In genomic region chr2:238286551-238286950, GRCh38 we compare ENCODE assay signal across 8 cellular contexts. TPM values are rescaled to one million over a fixed set of nuclear protein-coding genes. Genes with fewer than 3 reads are reported as not detected.
A peak's percentile ranks its signal among the peaks of the same experiment; 100 is the strongest.
DNase-seq lines count a peak whose midpoint lies in the region; ATAC-seq and TF ChIP-seq lines count a peak whose summit lies in the region.

No MANE protein-coding gene starts in this region.

- CTCF ChIA-PET in AG04450 (lab: Charles Lee): interaction anchor here (1.0 to 2.4 kb wide), 2 partner anchors 23 to 76 kb away, joined by 4 to 11 read pairs; no protein-coding TSS in a partner anchor
- CTCF ChIA-PET in HEK293 (lab: Yijun Ruan, JAX): interaction anchor here (3.2 kb wide), 1 partner anchor 23 kb away, joined by 11 read pairs; no protein-coding TSS in a partner anchor

- H3K9me3 ChIP-seq in AG04450 (ENCODE audit: control insufficient read depth, insufficient read depth, low read length) (no peaks in the 10 kb centered on the region), HEK293 (ENCODE audit: control insufficient read depth, insufficient read depth, low read depth, low read length) (no peaks in the 10 kb centered on the region), hepatocyte (ENCODE audit: low read depth) (no peaks in the 10 kb centered on the region), spleen (no peaks in the 10 kb centered on the region)

- H3K4me3 ChIP-seq in AG04450 (ENCODE audit: low read depth, low read length): peak overlapping the region; percentile 83
- H3K4me3 ChIP-seq in HEK293 (ENCODE audit: low read depth, low read length): no peak overlapping the region
- H3K4me3 ChIP-seq in hepatocyte: no peak overlapping the region
- no peak overlapping the region for H3K4me3 ChIP-seq in spleen

- H3K4me1 ChIP-seq in HEK293 (ENCODE audit: control insufficient read depth, insufficient read depth, low read length) (peaks cover 16% of the 10 kb centered on the region), hepatocyte (ENCODE audit: insufficient read depth) (peaks cover 48% of the 10 kb centered on the region), spleen (peaks cover 21 to 83% (median 52%) of the 10 kb centered on the region in 6 donors)

- no peak overlapping the region for H2AFZ ChIP-seq in hepatocyte

- H3K36me3 ChIP-seq in HEK293 (ENCODE audit: control insufficient read depth in 2 of 2, insufficient read depth in 1 of 2, low read length in 2 of 2): no peaks in the 10 kb centered on the region
- H3K36me3 ChIP-seq in hepatocyte (replicated peaks; ENCODE audit: insufficient read depth, low read depth): no peaks in the 10 kb centered on the region
- H3K36me3 ChIP-seq in spleen: no peaks in the 10 kb centered on the region

- H3K27ac ChIP-seq in AG04450 (ENCODE audit: low read depth, low read length) (peak overlapping the region; percentile 93), HEK293 (ENCODE audit: extremely low read depth, low read depth, low read length) (peak overlapping the region; percentile 32), hepatocyte (peak overlapping the region; percentile 96), spleen (peak overlapping the region in 5 of 8 donors; percentile 36 to 94 (median 92))

- no peaks in the 10 kb centered on the region for H4K20me1 ChIP-seq in hepatocyte (ENCODE audit: insufficient read depth, poor library complexity, severe bottlenecking)

- no peaks in the 10 kb centered on the region for H3K36me3 Mint-ChIP-seq in activated naive CD8-positive, alpha-beta T cell treated with anti-CD3 and anti-CD28 coated beads, Interleukin-2, amount 50 U/mL, for 24 hours (ENCODE audit: low read depth)

- 58% methylated on average over 7 of the region's 7 CpGs for WGBS in hepatocyte (ENCODE audit: low lambda C conversion rate, missing lambda C conversion rate)
- 62 to 84% (median 74%) methylated on average over 7 of the region's 7 CpGs for WGBS in spleen, 5 donors

- peak; percentile 62 for DNase-seq in AG04450 (ENCODE audit: low read depth, low spot score)
- DNase-seq in activated naive CD8-positive, alpha-beta T cell treated with anti-CD3 and anti-CD28 coated beads, Interleukin-2, amount 50 U/mL, for 24 hours: no peak
- peak; percentile 60 for DNase-seq in hepatocyte (ENCODE audit: low spot score)
- DNase-seq in spleen: peak; percentile 51
- no peak for DNase-seq in NCI-H226
- DNase-seq in stimulated activated CD4-positive, alpha-beta T cell treated with anti-CD3 and anti-CD28 coated beads, Interleukin-2, amount 100 ng/mL, for 48 hours: no peak

- peak overlapping the region; percentile 82 for H3K4me3 Mint-ChIP-seq in activated naive CD8-positive, alpha-beta T cell treated with anti-CD3 and anti-CD28 coated beads, Interleukin-2, amount 50 U/mL, for 24 hours

- H3K4me2 ChIP-seq in hepatocyte: peak overlapping the region; percentile 89

- TF ChIP-seq CTCF in AG04450 (IDR thresholded peaks at IDR 0.05; ENCODE audit: low read depth, low read length) (no peak), HEK293 (tag by site-specific recombination; IDR thresholded peaks at IDR 0.05) (no peak), hepatocyte (IDR thresholded peaks at IDR 0.05; ENCODE audit: poor library complexity) (no peak), spleen (IDR thresholded peaks at IDR 0.05 in 8 of 11, conservative IDR thresholded peaks at IDR 0.05 in 3 of 11) (no peak)

- H3K27ac Mint-ChIP-seq in activated naive CD8-positive, alpha-beta T cell treated with anti-CD3 and anti-CD28 coated beads, Interleukin-2, amount 50 U/mL, for 24 hours: peak overlapping the region; percentile 82

- H3K4me1 Mint-ChIP-seq in activated naive CD8-positive, alpha-beta T cell treated with anti-CD3 and anti-CD28 coated beads, Interleukin-2, amount 50 U/mL, for 24 hours: peaks cover 47% of the 10 kb centered on the region

- no peaks in the 10 kb centered on the region for H3K9me2 ChIP-seq in hepatocyte (replicated peaks; ENCODE audit: insufficient read depth)

- POLR2A ChIA-PET in AG04450 (lab: Yijun Ruan, JAX): no interaction called here
- POLR2A ChIA-PET in HEK293 (lab: Yijun Ruan, JAX): no interaction called here

- H3K27me3 Mint-ChIP-seq in activated naive CD8-positive, alpha-beta T cell treated with anti-CD3 and anti-CD28 coated beads, Interleukin-2, amount 50 U/mL, for 24 hours: no peaks in the 10 kb centered on the region

- peaks cover 57% of the 10 kb centered on the region for H3K79me2 ChIP-seq in hepatocyte

- TF ChIP-seq POLR2A in spleen (IDR thresholded peaks at IDR 0.05): no peak

- no peaks in the 10 kb centered on the region for H3K27me3 ChIP-seq in AG04450 (ENCODE audit: control insufficient read depth, insufficient read depth, low read length)
- no peaks in the 10 kb centered on the region for H3K27me3 ChIP-seq in hepatocyte
- H3K27me3 ChIP-seq in spleen (replicated peaks in 1 of 7): no peaks in the 10 kb centered on the region

- ATAC-seq in activated naive CD8-positive, alpha-beta T cell treated with anti-CD3 and anti-CD28 coated beads, Interleukin-2, amount 50 U/mL, for 24 hours: no peak
- no peak for ATAC-seq in GM21526 (IDR thresholded peaks at IDR 0.05; ENCODE audit: low FRiP score, unreplicated experiment)

- H3K9me3 Mint-ChIP-seq in activated naive CD8-positive, alpha-beta T cell treated with anti-CD3 and anti-CD28 coated beads, Interleukin-2, amount 50 U/mL, for 24 hours: no peaks in the 10 kb centered on the region

- intact Hi-C loops in spleen (cut with DNase I; ENCODE audit: low total_unique reads): no loop called here

TF ChIP-seq in HEK293, 187 proteins besides CTCF, POLR2A, EP300 and RAD21:
- TF ChIP-seq ZFP3 (tag by site-specific recombination; IDR thresholded peaks at IDR 0.05; ENCODE audit: low read depth) (no peak), ZNF239 (tag by site-specific recombination; IDR thresholded peaks at IDR 0.05) (peak; percentile 52; the same call in 1 of the 2 replicates), MYNN (tag by site-specific recombination; IDR thresholded peaks at IDR 0.05; ENCODE audit: borderline replicate concordance) (no peak), ZNF629 (tag by site-specific recombination; IDR thresholded peaks at IDR 0.05) (peak; percentile 34; the same call in 1 of the 2 replicates)

RNA-seq across cellular contexts. Expression of gene PER2, which starts 1.9 kb away (rescaled TPM):
- polyA plus RNA-seq in AG04450 (2011; rRNA removed): 1.7 and 1.9 TPM in 2 replicates
- 8.0 and 8.9 TPM in 2 replicates for polyA minus RNA-seq in AG04450 (2011; rRNA and poly(A)+ RNA removed)
- 6.1 and 8.9 TPM in 2 replicates for total RNA-seq in hepatocyte
- polyA plus RNA-seq in hepatocyte: 6.0 and 6.4 TPM in 2 replicates
- 10 to 100 TPM in 6 of 7 donors, 1 to 10 TPM in 1; 9.7 to 16.2 (median 14.8) TPM for total RNA-seq in spleen
- polyA plus RNA-seq in spleen: 1 to 10 TPM; 2.0 to 3.7 (median 2.6) TPM

RNA-seq across cellular contexts. Expression of gene TRAF3IP1, which starts 33.8 kb away (rescaled TPM):
- polyA plus RNA-seq in AG04450 (2011; rRNA removed): 5.9 and 7.3 TPM in 2 replicates
- 9.5 and 10.5 TPM in 2 replicates for polyA minus RNA-seq in AG04450 (2011; rRNA and poly(A)+ RNA removed)
- 9.0 and 9.7 TPM in 2 replicates for total RNA-seq in hepatocyte
- polyA plus RNA-seq in hepatocyte: 8.4 and 9.1 TPM in 2 replicates
- 10 to 100 TPM in 4 of 7 donors, 1 to 10 TPM in 3; 7.8 to 19.2 (median 10.8) TPM for total RNA-seq in spleen
- polyA plus RNA-seq in spleen: 1 to 10 TPM; 2.6 to 3.7 (median 3.2) TPM

RNA-seq across cellular contexts. Expression of gene HES6, which starts 46.7 kb away (rescaled TPM):
- 2.9 and 3.9 TPM in 2 replicates for polyA plus RNA-seq in AG04450 (2011; rRNA removed)
- polyA minus RNA-seq in AG04450 (2011; rRNA and poly(A)+ RNA removed): 0.26 and 1.1 TPM in 2 replicates
- total RNA-seq in hepatocyte: 14.1 and 17.8 TPM in 2 replicates
- polyA plus RNA-seq in hepatocyte: 23.0 and 28.5 TPM in 2 replicates
- 10 to 100 TPM in 3 of 7 donors, 1 to 10 TPM in 4; 3.9 to 22.7 (median 8.1) TPM for total RNA-seq in spleen
- 10 to 100 TPM in 1 of 3 donors, 1 to 10 TPM in 2; 6.2 to 14.2 (median 8.6) TPM for polyA plus RNA-seq in spleen

Comparison
In these comparisons a context has a peak if more than half of its experiments do, and no peak if none do; other contexts are left out.
1. DNase-seq: peak in AG04450 (single experiment), hepatocyte (single experiment) and spleen (single experiment); none in activated naive CD8-positive, alpha-beta T cell treated with anti-CD3 and anti-CD28 coated beads, Interleukin-2, amount 50 U/mL, for 24 hours (single experiment), NCI-H226 (single experiment) and stimulated activated CD4-positive, alpha-beta T cell treated with anti-CD3 and anti-CD28 coated beads, Interleukin-2, amount 100 ng/mL, for 48 hours (0 of 2).
2. H3K27ac ChIP-seq: peak in every context shown above with its lines; median percentile 96 in hepatocyte; 93 in AG04450; 92 in spleen; 32 in HEK293.